Comparison of ENCODE assay signal across 5 cellular contexts in genomic region chr12:52104426-52105089, GRCh38. TPM values are rescaled to one million over a fixed set of nuclear protein-coding genes. Genes with fewer than 3 reads are reported as not detected.
"Had no signal": no experiment of that assay in that cellular context is flagged by ENCODE, and none has a peak within 500 bp of the region (broad histone marks: within the 10 kb centered on the region; RNA-seq: fewer than 3 reads in every experiment).

No MANE protein-coding gene starts in this region.

RNA-seq across cellular contexts. Expression of gene SMIM41, which starts 25.1 kb away (rescaled TPM):
- total RNA-seq: activated CD8-positive, alpha-beta T cell treated with anti-CD3 and anti-CD28 coated beads for 36 hours; activated naive CD8-positive, alpha-beta T cell treated with anti-CD3 and anti-CD28 coated beads for 36 hours; activated T-cell treated with anti-CD3 and anti-CD28 coated beads, Interleukin-2, amount 50 U/mL, for 72 hours; SJCRH30 had no signal
- polyA plus RNA-seq: SK-N-SH had no signal
